In genomic region chr5:173057062-173057924, GRCh38 we compare ENCODE assay signal across 8 cellular contexts. TPM values are rescaled to one million over a fixed set of nuclear protein-coding genes. Genes with fewer than 3 reads are reported as not detected.
DNase-seq lines count a peak whose midpoint lies in the region; ATAC-seq lines count a peak whose summit lies in the region.

No MANE protein-coding gene starts in this region.

- H3K9me3 ChIP-seq in SK-N-MC (ENCODE audit: low read depth, low read length) = no peaks in the 10 kb centered on the region

- H3K27ac ChIP-seq in SK-N-MC (peak overlapping the region; percentile 92), temporal lobe (ENCODE audit: low read depth, low read length) (peak overlapping the region; percentile 92)

- no peaks in the 10 kb centered on the region for H3K36me3 ChIP-seq in SK-N-MC (ENCODE audit: insufficient read depth, low read length)

- H3K4me3 ChIP-seq in GM08714 (ENCODE audit: low read length) (peak overlapping the region; percentile 92), SK-N-MC (peak overlapping the region; percentile 93)

- H3K27ac Mint-ChIP-seq in activated naive CD4-positive, alpha-beta T cell treated with anti-CD3 and anti-CD28 coated beads, Interleukin-2, amount 50 U/mL, for 24 hours = peak overlapping the region; percentile 96

- DNase-seq in NCI-H1048 (lab: John Stamatoyannopoulos, UW) = peak; percentile 93
- DNase-seq in SK-N-MC (ENCODE audit: low read depth, low spot score) = peak; percentile 79
- DNase-seq in globus pallidus (ENCODE audit: low spot score) = peak; percentile 98
- DNase-seq in occipital lobe (lab: John Stamatoyannopoulos, UW) = peak; percentile 99

- H3K9me3 Mint-ChIP-seq in activated naive CD4-positive, alpha-beta T cell treated with anti-CD3 and anti-CD28 coated beads, Interleukin-2, amount 50 U/mL, for 24 hours = no peaks in the 10 kb centered on the region

- peak; percentile 83 for ATAC-seq in HG02588 (IDR thresholded peaks at IDR 0.05; ENCODE audit: unreplicated experiment)

- H3K4me3 Mint-ChIP-seq in activated naive CD4-positive, alpha-beta T cell treated with anti-CD3 and anti-CD28 coated beads, Interleukin-2, amount 50 U/mL, for 24 hours = peak overlapping the region; percentile 93

- H3K9ac ChIP-seq in SK-N-MC (ENCODE audit: insufficient read length) = peak overlapping the region; percentile 89

- H3K27me3 Mint-ChIP-seq in activated naive CD4-positive, alpha-beta T cell treated with anti-CD3 and anti-CD28 coated beads, Interleukin-2, amount 50 U/mL, for 24 hours = no peaks in the 10 kb centered on the region

- H3K4me1 Mint-ChIP-seq in activated naive CD4-positive, alpha-beta T cell treated with anti-CD3 and anti-CD28 coated beads, Interleukin-2, amount 50 U/mL, for 24 hours = peaks cover 62% of the 10 kb centered on the region

- peaks cover 2% of the 10 kb centered on the region for H3K36me3 Mint-ChIP-seq in activated naive CD4-positive, alpha-beta T cell treated with anti-CD3 and anti-CD28 coated beads, Interleukin-2, amount 50 U/mL, for 24 hours

RNA-seq across cellular contexts. Expression of gene CREBRF, which starts 1.1 kb away (rescaled TPM):
- total RNA-seq in occipital lobe (39.8 TPM), temporal lobe (21.1 TPM)

Comparison
In these comparisons a context has a peak if more than half of its experiments do, and no peak if none do; other contexts are left out.
1. Peak in every context shown above with its lines: DNase-seq, ATAC-seq, H3K4me3 ChIP-seq and H3K27ac ChIP-seq.